19 cellular contexts compared by ENCODE assay signal in genomic region chr17:80920406-80920805, GRCh38.
DNase-seq lines count a peak whose midpoint lies in the region; ATAC-seq, FAIRE-seq and TF ChIP-seq lines count a peak whose summit lies in the region.
"Had no signal": no experiment of that assay in that cellular context is flagged by ENCODE, and none has a peak within 500 bp of the region (broad histone marks: within the 10 kb centered on the region; RNA-seq: fewer than 3 reads in every experiment).

No MANE protein-coding gene starts in this region.

- CTCF ChIA-PET in HEK293T (lab: Yijun Ruan, JAX), result no interaction called here

- H3K79me2 ChIP-seq in GM23338 (replicated peaks; ENCODE audit: insufficient read depth), result no peaks in the 10 kb centered on the region

- no peak overlapping the region for H3K4me2 ChIP-seq in GM23338
- H3K4me2 ChIP-seq: KMS-11, SK-N-SH had no signal

- H3K36me3 Mint-ChIP-seq in GM23338 (ENCODE audit: low read depth), result peaks cover 15% of the 10 kb centered on the region

- no peak overlapping the region for H3K9ac ChIP-seq in rectal smooth muscle tissue (ENCODE audit: low read length)
- H3K9ac ChIP-seq: KMS-11, SK-N-SH had no signal

- H3K9me2 ChIP-seq in GM23338 (ENCODE audit: insufficient read depth), result no peaks in the 10 kb centered on the region
- H3K9me2 ChIP-seq: SK-N-SH had no signal

- no peaks in the 10 kb centered on the region for H3F3A ChIP-seq in GM23338 (replicated peaks; ENCODE audit: low read depth)

- H3K27me3 ChIP-seq in GM23338 (ENCODE audit: insufficient read depth) (no peaks in the 10 kb centered on the region), kidney epithelial cell (ENCODE audit: control insufficient read depth, insufficient read depth, low read length) (no peaks in the 10 kb centered on the region), rectal smooth muscle tissue (ENCODE audit: control insufficient read depth, insufficient read depth, low read length) (no peaks in the 10 kb centered on the region)
- H3K27me3 ChIP-seq: foreskin keratinocyte, pancreas, suprapubic skin had no signal

- H3K27me3 Mint-ChIP-seq in GM23338 (ENCODE audit: insufficient read depth, low read depth, poor library complexity), result peaks cover 6% of the 10 kb centered on the region
- H3K27me3 Mint-ChIP-seq: activated CD4-positive, alpha-beta memory T cell treated with anti-CD3 and anti-CD28 coated beads, Interleukin-2, amount 10 ng/mL, durations not matched to agents 7 days and 5 days had no signal

- no peak overlapping the region for H2AFZ ChIP-seq in GM23338

- no peak for ATAC-seq in GM23338
- ATAC-seq in HG03025 (IDR thresholded peaks at IDR 0.05; ENCODE audit: low FRiP score, unreplicated experiment), result no peak
- ATAC-seq: foreskin keratinocyte, GM12878 had no signal

- H3K4me1 Mint-ChIP-seq in GM23338, result no peaks in the 10 kb centered on the region
- H3K4me1 Mint-ChIP-seq: activated CD4-positive, alpha-beta memory T cell treated with anti-CD3 and anti-CD28 coated beads, Interleukin-2, amount 10 ng/mL, durations not matched to agents 7 days and 5 days; mesothelial cell of epicardium had no signal

- H3K27ac ChIP-seq in GM23338 (ENCODE audit: low read depth) (no peak overlapping the region), coronary artery (peak overlapping the region; percentile 64 to 95), rectal smooth muscle tissue (ENCODE audit: low read depth, low read length) (peak overlapping the region; percentile 51)
- H3K27ac ChIP-seq: foreskin keratinocyte, HL-60, KMS-11, suprapubic skin had no signal

- POLR2A ChIA-PET in HEK293T (lab: Yijun Ruan, JAX), result no interaction called here

- no peaks in the 10 kb centered on the region for H4K20me1 ChIP-seq in GM23338 (replicated peaks; ENCODE audit: insufficient read depth)

- peaks cover 11% of the 10 kb centered on the region for H3K9me3 Mint-ChIP-seq in GM23338
- H3K9me3 Mint-ChIP-seq: activated CD4-positive, alpha-beta memory T cell treated with anti-CD3 and anti-CD28 coated beads, Interleukin-2, amount 10 ng/mL, durations not matched to agents 7 days and 5 days; mesothelial cell of epicardium had no signal

- H3K27ac Mint-ChIP-seq in GM23338, result 0 out of 2 replicates have a peak overlapping the region, but pooled peaks have one; percentile 7
- H3K27ac Mint-ChIP-seq: activated CD4-positive, alpha-beta memory T cell treated with anti-CD3 and anti-CD28 coated beads, Interleukin-2, amount 10 ng/mL, durations not matched to agents 7 days and 5 days; mesothelial cell of epicardium had no signal

- no peaks in the 10 kb centered on the region for H3K4me1 ChIP-seq in GM23338 (ENCODE audit: insufficient read depth)
- H3K4me1 ChIP-seq in rectal smooth muscle tissue (ENCODE audit: control insufficient read depth, insufficient read depth, low read length), result peaks cover 7% of the 10 kb centered on the region
- H3K4me1 ChIP-seq: foreskin keratinocyte, pancreas, suprapubic skin had no signal

- TF ChIP-seq CTCF in GM23338 (conservative IDR thresholded peaks at IDR 0.05; ENCODE audit: low read depth in 2 of 2) (no peak), coronary artery (IDR thresholded peaks at IDR 0.05) (no peak), kidney epithelial cell (IDR thresholded peaks at IDR 0.05; ENCODE audit: insufficient read depth, low read length, poor library complexity, severe bottlenecking) (no peak)

- no peak for FAIRE-seq in HTR-8/SVneo (lab: Jason Lieb, UNC)
- FAIRE-seq: GM12878, pancreas, TTC549 had no signal

- no peak overlapping the region for H3K4me3 Mint-ChIP-seq in GM23338
- H3K4me3 Mint-ChIP-seq: activated CD4-positive, alpha-beta memory T cell treated with anti-CD3 and anti-CD28 coated beads, Interleukin-2, amount 10 ng/mL, durations not matched to agents 7 days and 5 days; mesothelial cell of epicardium had no signal

- H3K4me3 ChIP-seq in GM23338, result no peak overlapping the region
- no peak overlapping the region for H3K4me3 ChIP-seq in coronary artery
- no peak overlapping the region for H3K4me3 ChIP-seq in kidney epithelial cell (ENCODE audit: low read depth, low read length)
- H3K4me3 ChIP-seq in rectal smooth muscle tissue (ENCODE audit: low read length), result no peak overlapping the region
- H3K4me3 ChIP-seq: GM12878, pancreas, suprapubic skin had no signal

- no peaks in the 10 kb centered on the region; the same call in 1 of the 2 replicates for H3K36me3 ChIP-seq in GM23338 (ENCODE audit: insufficient read depth)
- peaks cover 2% of the 10 kb centered on the region for H3K36me3 ChIP-seq in kidney epithelial cell (ENCODE audit: control insufficient read depth, insufficient read depth, low read length)
- H3K36me3 ChIP-seq in rectal smooth muscle tissue (ENCODE audit: control insufficient read depth, insufficient read depth, low read length), result peaks cover 12% of the 10 kb centered on the region

- DNase-seq in GM23338 (ENCODE audit: low spot score) (no peak), coronary artery (ENCODE audit: low spot score) (no peak), kidney epithelial cell (ENCODE audit: low read depth) (peak; percentile 25), HEK293T (ENCODE audit: extremely low spot score) (no peak), HTR-8/SVneo (ENCODE audit: insufficient read length, low spot score) (no peak), NCI-H2029 treated with DMSO at 0.1 percent for 48 hours (lab: John Stamatoyannopoulos, UW) (no peak)
- DNase-seq: ACHN; activated CD4-positive, alpha-beta memory T cell treated with anti-CD3 and anti-CD28 coated beads, Interleukin-2, amount 10 ng/mL, durations not matched to agents 7 days and 5 days; foreskin keratinocyte; SK-N-SH had no signal

TF ChIP-seq in GM23338, 12 proteins besides CTCF, POLR2A, EP300 and RAD21:
- TF ChIP-seq, protein P1, sequence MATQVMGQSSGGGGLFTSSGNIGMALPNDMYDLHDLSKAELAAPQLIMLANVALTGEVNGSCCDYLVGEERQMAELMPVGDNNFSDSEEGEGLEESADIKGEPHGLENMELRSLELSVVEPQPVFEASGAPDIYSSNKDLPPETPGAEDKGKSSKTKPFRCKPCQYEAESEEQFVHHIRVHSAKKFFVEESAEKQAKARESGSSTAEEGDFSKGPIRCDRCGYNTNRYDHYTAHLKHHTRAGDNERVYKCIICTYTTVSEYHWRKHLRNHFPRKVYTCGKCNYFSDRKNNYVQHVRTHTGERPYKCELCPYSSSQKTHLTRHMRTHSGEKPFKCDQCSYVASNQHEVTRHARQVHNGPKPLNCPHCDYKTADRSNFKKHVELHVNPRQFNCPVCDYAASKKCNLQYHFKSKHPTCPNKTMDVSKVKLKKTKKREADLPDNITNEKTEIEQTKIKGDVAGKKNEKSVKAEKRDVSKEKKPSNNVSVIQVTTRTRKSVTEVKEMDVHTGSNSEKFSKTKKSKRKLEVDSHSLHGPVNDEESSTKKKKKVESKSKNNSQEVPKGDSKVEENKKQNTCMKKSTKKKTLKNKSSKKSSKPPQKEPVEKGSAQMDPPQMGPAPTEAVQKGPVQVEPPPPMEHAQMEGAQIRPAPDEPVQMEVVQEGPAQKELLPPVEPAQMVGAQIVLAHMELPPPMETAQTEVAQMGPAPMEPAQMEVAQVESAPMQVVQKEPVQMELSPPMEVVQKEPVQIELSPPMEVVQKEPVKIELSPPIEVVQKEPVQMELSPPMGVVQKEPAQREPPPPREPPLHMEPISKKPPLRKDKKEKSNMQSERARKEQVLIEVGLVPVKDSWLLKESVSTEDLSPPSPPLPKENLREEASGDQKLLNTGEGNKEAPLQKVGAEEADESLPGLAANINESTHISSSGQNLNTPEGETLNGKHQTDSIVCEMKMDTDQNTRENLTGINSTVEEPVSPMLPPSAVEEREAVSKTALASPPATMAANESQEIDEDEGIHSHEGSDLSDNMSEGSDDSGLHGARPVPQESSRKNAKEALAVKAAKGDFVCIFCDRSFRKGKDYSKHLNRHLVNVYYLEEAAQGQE (IDR thresholded peaks at IDR 0.05; ENCODE audit: unreplicated experiment), result no peak
- no peak for TF ChIP-seq EZH2phosphoT487 (IDR thresholded peaks at IDR 0.05; ENCODE audit: unreplicated experiment)
- TF ChIP-seq POLR2AphosphoS5 (IDR thresholded peaks at IDR 0.05; ENCODE audit: low read depth), result no peak
- TF ChIP-seq EZH2 (IDR thresholded peaks at IDR 0.05; ENCODE audit: low read depth, unreplicated experiment), result no peak

TF ChIP-seq in HEK293T, 16 proteins besides CTCF, POLR2A, EP300 and RAD21:
- no peak for TF ChIP-seq BHLHE40 (IDR thresholded peaks at IDR 0.05; ENCODE audit: borderline replicate concordance)
